ENCODE assay signal across 1 cellular context in the genomic region with DNA sequence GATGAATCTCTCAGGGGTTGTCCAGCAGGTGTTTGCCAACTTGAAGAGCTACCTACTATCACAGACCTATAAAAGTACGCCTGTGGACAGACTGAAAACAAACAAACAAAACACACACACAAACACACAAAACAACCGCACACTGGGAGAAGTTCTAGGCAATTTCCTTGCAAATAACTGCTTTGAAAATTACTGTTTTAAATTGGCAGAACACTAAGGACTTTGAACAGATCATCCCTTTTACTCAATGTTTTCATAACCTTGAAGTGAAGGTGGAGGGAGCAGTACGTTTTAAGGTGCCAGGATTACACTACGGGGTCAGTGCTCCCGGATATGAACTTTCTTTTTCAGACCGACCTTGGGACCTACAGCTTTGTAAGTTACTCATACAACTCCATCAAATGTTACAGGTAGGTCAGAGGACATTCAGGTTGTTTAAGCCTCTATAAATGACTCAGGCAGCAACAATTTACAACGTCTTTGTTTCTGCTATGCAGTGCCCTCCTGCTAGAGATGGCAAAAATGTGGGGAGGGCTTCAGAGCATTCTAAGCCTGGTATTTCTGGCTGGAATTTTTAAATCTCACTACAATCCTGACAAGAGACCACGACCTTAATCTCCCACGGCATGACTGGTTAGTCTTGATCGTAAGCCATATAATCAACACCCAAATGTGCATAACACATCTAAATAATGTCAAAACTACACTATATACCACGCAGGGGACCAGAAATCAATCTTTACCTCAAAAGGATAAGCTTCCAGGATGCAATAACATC.
TF ChIP-seq lines count a peak whose summit lies in the region.

No MANE protein-coding gene starts in this region.

TF ChIP-seq in HepG2, 621 proteins besides CTCF, POLR2A, EP300 and RAD21 (continued from another document and continues in another):
- TF ChIP-seq, protein P1, sequence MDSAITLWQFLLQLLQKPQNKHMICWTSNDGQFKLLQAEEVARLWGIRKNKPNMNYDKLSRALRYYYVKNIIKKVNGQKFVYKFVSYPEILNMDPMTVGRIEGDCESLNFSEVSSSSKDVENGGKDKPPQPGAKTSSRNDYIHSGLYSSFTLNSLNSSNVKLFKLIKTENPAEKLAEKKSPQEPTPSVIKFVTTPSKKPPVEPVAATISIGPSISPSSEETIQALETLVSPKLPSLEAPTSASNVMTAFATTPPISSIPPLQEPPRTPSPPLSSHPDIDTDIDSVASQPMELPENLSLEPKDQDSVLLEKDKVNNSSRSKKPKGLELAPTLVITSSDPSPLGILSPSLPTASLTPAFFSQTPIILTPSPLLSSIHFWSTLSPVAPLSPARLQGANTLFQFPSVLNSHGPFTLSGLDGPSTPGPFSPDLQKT (CRISPR knock-in tag; IDR thresholded peaks at IDR 0.05; ENCODE audit: borderline replicate concordance) = no peak
- TF ChIP-seq DNMT1 (CRISPR knock-in tag; IDR thresholded peaks at IDR 0.05) (no peak), ZNF512 (CRISPR knock-in tag; IDR thresholded peaks at IDR 0.05) (no peak), TCF12 (IDR thresholded peaks at IDR 0.05) (no peak), TCF12 (CRISPR knock-in tag; IDR thresholded peaks at IDR 0.05) (no peak), ZNF891 (CRISPR knock-in tag; IDR thresholded peaks at IDR 0.05) (no peak), SMARCE1 (IDR thresholded peaks at IDR 0.05; ENCODE audit: borderline replicate concordance) (no peak), ZNF224 (CRISPR knock-in tag; IDR thresholded peaks at IDR 0.05) (no peak), HDAC2 (CRISPR knock-in tag; IDR thresholded peaks at IDR 0.05) (peak; percentile 86), THAP9 (CRISPR knock-in tag; IDR thresholded peaks at IDR 0.05; ENCODE audit: borderline replicate concordance) (no peak), SYNCRIP (IDR thresholded peaks at IDR 0.05; ENCODE audit: insufficient read depth, low read depth, low read length) (no peak), ZNF24 (IDR thresholded peaks at IDR 0.05) (no peak), FOXP1 (IDR thresholded peaks at IDR 0.05) (no peak), FOXP1 (CRISPR knock-in tag; IDR thresholded peaks at IDR 0.05) (peak; percentile 89), ZNF598 (CRISPR knock-in tag; IDR thresholded peaks at IDR 0.05; ENCODE audit: borderline replicate concordance) (no peak), ZNF780A (CRISPR knock-in tag; IDR thresholded peaks at IDR 0.05) (no peak), NCOR1 (IDR thresholded peaks at IDR 0.05; ENCODE audit: borderline replicate concordance, low read length) (peak; percentile 95), MEIS1 (CRISPR knock-in tag; IDR thresholded peaks at IDR 0.05; ENCODE audit: borderline replicate concordance) (peak; percentile 37; the same call in 1 of the 2 replicates), CEBPG (CRISPR knock-in tag; IDR thresholded peaks at IDR 0.05) (peak; percentile 78), SPEN (CRISPR knock-in tag; IDR thresholded peaks at IDR 0.05; ENCODE audit: low read depth) (peak; percentile 70; the same call in 1 of the 2 replicates), ATRX (CRISPR knock-in tag; IDR thresholded peaks at IDR 0.05; ENCODE audit: borderline replicate concordance) (no peak), ZNF564 (CRISPR knock-in tag; IDR thresholded peaks at IDR 0.05) (no peak), ZNF773 (CRISPR knock-in tag; IDR thresholded peaks at IDR 0.05; ENCODE audit: borderline replicate concordance) (no peak), ZNF432 (CRISPR knock-in tag; IDR thresholded peaks at IDR 0.05; ENCODE audit: borderline replicate concordance) (no peak), TBL1XR1 (IDR thresholded peaks at IDR 0.05; ENCODE audit: borderline replicate concordance, low read length, partially characterized antibody) (peak; percentile 37), ZNF652 (CRISPR knock-in tag; IDR thresholded peaks at IDR 0.05; ENCODE audit: borderline replicate concordance, low read depth) (peak; percentile 55; the same call in 1 of the 2 replicates), ZNF639 (CRISPR knock-in tag; conservative IDR thresholded peaks at IDR 0.05) (0 out of 2 replicates have a peak, but pooled peaks have one; percentile 44), PREB (CRISPR knock-in tag; IDR thresholded peaks at IDR 0.05) (no peak), ZNF629 (CRISPR knock-in tag; conservative IDR thresholded peaks at IDR 0.05) (no peak), LCORL (IDR thresholded peaks at IDR 0.05) (no peak), LCORL (CRISPR knock-in tag; IDR thresholded peaks at IDR 0.05) (peak; percentile 90), RNF219 (CRISPR knock-in tag; IDR thresholded peaks at IDR 0.05) (peak; percentile 87; the same call in 1 of the 2 replicates), ZNF597 (CRISPR knock-in tag; IDR thresholded peaks at IDR 0.05) (no peak), KLF12 (CRISPR knock-in tag; IDR thresholded peaks at IDR 0.05; ENCODE audit: borderline replicate concordance) (no peak)
- TF ChIP-seq, protein P2, sequence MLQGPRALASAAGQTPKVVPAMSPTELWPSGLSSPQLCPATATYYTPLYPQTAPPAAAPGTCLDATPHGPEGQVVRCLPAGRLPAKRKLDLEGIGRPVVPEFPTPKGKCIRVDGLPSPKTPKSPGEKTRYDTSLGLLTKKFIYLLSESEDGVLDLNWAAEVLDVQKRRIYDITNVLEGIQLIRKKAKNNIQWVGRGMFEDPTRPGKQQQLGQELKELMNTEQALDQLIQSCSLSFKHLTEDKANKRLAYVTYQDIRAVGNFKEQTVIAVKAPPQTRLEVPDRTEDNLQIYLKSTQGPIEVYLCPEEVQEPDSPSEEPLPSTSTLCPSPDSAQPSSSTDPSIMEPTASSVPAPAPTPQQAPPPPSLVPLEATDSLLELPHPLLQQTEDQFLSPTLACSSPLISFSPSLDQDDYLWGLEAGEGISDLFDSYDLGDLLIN (CRISPR knock-in tag; IDR thresholded peaks at IDR 0.05; ENCODE audit: borderline replicate concordance) = no peak
- TF ChIP-seq, protein P3, sequence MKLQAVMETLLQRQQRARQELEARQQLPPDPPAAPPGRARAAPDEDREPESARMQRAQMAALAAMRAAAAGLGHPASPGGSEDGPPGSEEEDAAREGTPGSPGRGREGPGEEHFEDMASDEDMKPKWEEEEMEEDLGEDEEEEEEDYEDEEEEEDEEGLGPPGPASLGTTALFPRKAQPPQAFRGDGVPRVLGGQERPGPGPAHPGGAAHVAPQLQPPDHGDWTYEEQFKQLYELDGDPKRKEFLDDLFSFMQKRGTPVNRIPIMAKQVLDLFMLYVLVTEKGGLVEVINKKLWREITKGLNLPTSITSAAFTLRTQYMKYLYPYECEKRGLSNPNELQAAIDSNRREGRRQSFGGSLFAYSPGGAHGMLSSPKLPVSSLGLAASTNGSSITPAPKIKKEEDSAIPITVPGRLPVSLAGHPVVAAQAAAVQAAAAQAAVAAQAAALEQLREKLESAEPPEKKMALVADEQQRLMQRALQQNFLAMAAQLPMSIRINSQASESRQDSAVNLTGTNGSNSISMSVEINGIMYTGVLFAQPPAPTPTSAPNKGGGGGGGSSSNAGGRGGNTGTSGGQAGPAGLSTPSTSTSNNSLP (IDR thresholded peaks at IDR 0.05; ENCODE audit: low read depth, low read length) = peak; percentile 84
- TF ChIP-seq, protein P4, sequence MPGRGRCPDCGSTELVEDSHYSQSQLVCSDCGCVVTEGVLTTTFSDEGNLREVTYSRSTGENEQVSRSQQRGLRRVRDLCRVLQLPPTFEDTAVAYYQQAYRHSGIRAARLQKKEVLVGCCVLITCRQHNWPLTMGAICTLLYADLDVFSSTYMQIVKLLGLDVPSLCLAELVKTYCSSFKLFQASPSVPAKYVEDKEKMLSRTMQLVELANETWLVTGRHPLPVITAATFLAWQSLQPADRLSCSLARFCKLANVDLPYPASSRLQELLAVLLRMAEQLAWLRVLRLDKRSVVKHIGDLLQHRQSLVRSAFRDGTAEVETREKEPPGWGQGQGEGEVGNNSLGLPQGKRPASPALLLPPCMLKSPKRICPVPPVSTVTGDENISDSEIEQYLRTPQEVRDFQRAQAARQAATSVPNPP (CRISPR knock-in tag; IDR thresholded peaks at IDR 0.05) = peak; percentile 48; the same call in 1 of the 2 replicates
- TF ChIP-seq, protein P5, sequence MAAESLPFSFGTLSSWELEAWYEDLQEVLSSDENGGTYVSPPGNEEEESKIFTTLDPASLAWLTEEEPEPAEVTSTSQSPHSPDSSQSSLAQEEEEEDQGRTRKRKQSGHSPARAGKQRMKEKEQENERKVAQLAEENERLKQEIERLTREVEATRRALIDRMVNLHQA (CRISPR knock-in tag; IDR thresholded peaks at IDR 0.05) = no peak
- TF ChIP-seq, protein P6, sequence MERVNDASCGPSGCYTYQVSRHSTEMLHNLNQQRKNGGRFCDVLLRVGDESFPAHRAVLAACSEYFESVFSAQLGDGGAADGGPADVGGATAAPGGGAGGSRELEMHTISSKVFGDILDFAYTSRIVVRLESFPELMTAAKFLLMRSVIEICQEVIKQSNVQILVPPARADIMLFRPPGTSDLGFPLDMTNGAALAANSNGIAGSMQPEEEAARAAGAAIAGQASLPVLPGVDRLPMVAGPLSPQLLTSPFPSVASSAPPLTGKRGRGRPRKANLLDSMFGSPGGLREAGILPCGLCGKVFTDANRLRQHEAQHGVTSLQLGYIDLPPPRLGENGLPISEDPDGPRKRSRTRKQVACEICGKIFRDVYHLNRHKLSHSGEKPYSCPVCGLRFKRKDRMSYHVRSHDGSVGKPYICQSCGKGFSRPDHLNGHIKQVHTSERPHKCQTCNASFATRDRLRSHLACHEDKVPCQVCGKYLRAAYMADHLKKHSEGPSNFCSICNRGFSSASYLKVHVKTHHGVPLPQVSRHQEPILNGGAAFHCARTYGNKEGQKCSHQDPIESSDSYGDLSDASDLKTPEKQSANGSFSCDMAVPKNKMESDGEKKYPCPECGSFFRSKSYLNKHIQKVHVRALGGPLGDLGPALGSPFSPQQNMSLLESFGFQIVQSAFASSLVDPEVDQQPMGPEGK (CRISPR knock-in tag; IDR thresholded peaks at IDR 0.05) = peak; percentile 79
